Comparison of ENCODE assay signal across 8 cellular contexts in genomic region chr5:139968547-139969261, GRCh38.
A peak's percentile ranks its signal among the peaks of the same experiment; 100 is the strongest.
DNase-seq lines count a peak whose midpoint lies in the region; ATAC-seq and TF ChIP-seq lines count a peak whose summit lies in the region.

No MANE protein-coding gene starts in this region.

- no peak overlapping the region for H3K27ac Mint-ChIP-seq in GM23338
- no peak overlapping the region for H3K27ac Mint-ChIP-seq in activated T-helper 17 cell treated with anti-CD3 and anti-CD28 coated beads, Interleukin-2, amount 50 U/mL, for 72 hours

- peak; percentile 95 for DNase-seq in ELF-1 (ENCODE audit: low read depth, low spot score)
- DNase-seq in GM23338 (ENCODE audit: low spot score), result peak; percentile 95
- DNase-seq in RKO (ENCODE audit: low spot score), result peak; percentile 76
- peak; percentile 64 for DNase-seq in fibroblast of the aortic adventitia (ENCODE audit: low read depth)

- no peak overlapping the region for H3K4me2 ChIP-seq in GM23338

- H3K9ac ChIP-seq in subcutaneous abdominal adipose tissue (ENCODE audit: low read length in 5 of 5), result no peak overlapping the region

- no peak overlapping the region for H3K4me3 ChIP-seq in GM23338
- no peak overlapping the region for H3K4me3 ChIP-seq in fibroblast of the aortic adventitia (ENCODE audit: low read depth, low read length)
- H3K4me3 ChIP-seq in neutrophil (ENCODE audit: low read depth in 1 of 2, low read length in 1 of 2), result no peak overlapping the region
- H3K4me3 ChIP-seq in subcutaneous abdominal adipose tissue (ENCODE audit: low read depth in 1 of 5, low read length in 5 of 5), result peak overlapping the region in 1 of 5 donors; percentile 7

- no peaks in the 10 kb centered on the region for H3K36me3 ChIP-seq in GM23338 (ENCODE audit: insufficient read depth)
- no peaks in the 10 kb centered on the region for H3K36me3 ChIP-seq in neutrophil
- H3K36me3 ChIP-seq in subcutaneous abdominal adipose tissue (ENCODE audit: control insufficient read depth in 5 of 5, insufficient read depth in 5 of 5, low read length in 5 of 5), result no peaks in the 10 kb centered on the region

- H3K4me1 Mint-ChIP-seq in GM23338, result no peaks in the 10 kb centered on the region
- H3K4me1 Mint-ChIP-seq in activated T-helper 17 cell treated with anti-CD3 and anti-CD28 coated beads, Interleukin-2, amount 50 U/mL, for 72 hours, result no peaks in the 10 kb centered on the region

- ATAC-seq in GM23338, result peak; percentile 98
- ATAC-seq in activated T-helper 17 cell treated with anti-CD3 and anti-CD28 coated beads, Interleukin-2, amount 50 U/mL, for 72 hours (replicated peaks), result peak; percentile 99

- peak; percentile 98 to 100 for TF ChIP-seq CTCF in GM23338 (conservative IDR thresholded peaks at IDR 0.05; ENCODE audit: low read depth in 2 of 2)
- peak; percentile 100 for TF ChIP-seq CTCF in LNCAP (IDR thresholded peaks at IDR 0.05)
- peak; percentile 97 for TF ChIP-seq CTCF in fibroblast of the aortic adventitia (IDR thresholded peaks at IDR 0.05; ENCODE audit: insufficient read depth, low read length)
- TF ChIP-seq CTCF in neutrophil (IDR thresholded peaks at IDR 0.05), result peak; percentile 71

- H3K4me1 ChIP-seq in GM23338 (ENCODE audit: insufficient read depth), result no peaks in the 10 kb centered on the region
- H3K4me1 ChIP-seq in neutrophil (ENCODE audit: control insufficient read depth in 1 of 2, insufficient read depth in 1 of 2, low read depth in 1 of 2, low read length in 1 of 2), result peaks cover 0 to 22% of the 10 kb centered on the region in 2 experiments
- H3K4me1 ChIP-seq in subcutaneous abdominal adipose tissue (ENCODE audit: control insufficient read depth in 5 of 5, insufficient read depth in 5 of 5, low read length in 5 of 5), result peaks cover 3 to 33% (median 19%) of the 10 kb centered on the region in 5 donors

- H3K9me3 ChIP-seq in neutrophil, result no peaks in the 10 kb centered on the region
- no peaks in the 10 kb centered on the region for H3K9me3 ChIP-seq in subcutaneous abdominal adipose tissue (ENCODE audit: control insufficient read depth in 5 of 5, low read length in 5 of 5)

- no peaks in the 10 kb centered on the region for H3K79me2 ChIP-seq in GM23338 (replicated peaks; ENCODE audit: insufficient read depth)

- no peak overlapping the region; the same call in 1 of the 2 replicates for H2AFZ ChIP-seq in GM23338

- H3K27me3 Mint-ChIP-seq in GM23338 (ENCODE audit: insufficient read depth, low read depth, poor library complexity), result peaks cover 5% of the 10 kb centered on the region
- peaks cover 16% of the 10 kb centered on the region for H3K27me3 Mint-ChIP-seq in activated T-helper 17 cell treated with anti-CD3 and anti-CD28 coated beads, Interleukin-2, amount 50 U/mL, for 72 hours

- no peak overlapping the region for H3K27ac ChIP-seq in GM23338 (ENCODE audit: low read depth)
- no peak overlapping the region for H3K27ac ChIP-seq in neutrophil
- peak overlapping the region; percentile 66 for H3K27ac ChIP-seq in subcutaneous abdominal adipose tissue (ENCODE audit: low read depth, low read length)

- no peaks in the 10 kb centered on the region for H4K20me1 ChIP-seq in GM23338 (replicated peaks; ENCODE audit: insufficient read depth)

- H3K9me2 ChIP-seq in GM23338 (ENCODE audit: insufficient read depth), result no peaks in the 10 kb centered on the region

- H3K36me3 Mint-ChIP-seq in GM23338 (ENCODE audit: low read depth), result no peaks in the 10 kb centered on the region
- no peaks in the 10 kb centered on the region for H3K36me3 Mint-ChIP-seq in activated T-helper 17 cell treated with anti-CD3 and anti-CD28 coated beads, Interleukin-2, amount 50 U/mL, for 72 hours (ENCODE audit: low read depth)

- no peaks in the 10 kb centered on the region for H3F3A ChIP-seq in GM23338 (replicated peaks; ENCODE audit: low read depth)

- H3K9me3 Mint-ChIP-seq in GM23338, result no peaks in the 10 kb centered on the region
- H3K9me3 Mint-ChIP-seq in activated T-helper 17 cell treated with anti-CD3 and anti-CD28 coated beads, Interleukin-2, amount 50 U/mL, for 72 hours, result no peaks in the 10 kb centered on the region

- H3K4me3 Mint-ChIP-seq in GM23338, result no peak overlapping the region
- H3K4me3 Mint-ChIP-seq in activated T-helper 17 cell treated with anti-CD3 and anti-CD28 coated beads, Interleukin-2, amount 50 U/mL, for 72 hours, result no peak overlapping the region

- peaks cover 11% of the 10 kb centered on the region for H3K27me3 ChIP-seq in GM23338 (ENCODE audit: insufficient read depth)
- H3K27me3 ChIP-seq in neutrophil, result peaks cover 39% of the 10 kb centered on the region
- no peaks in the 10 kb centered on the region for H3K27me3 ChIP-seq in subcutaneous abdominal adipose tissue (ENCODE audit: control insufficient read depth in 5 of 5, insufficient read depth in 4 of 5, low read length in 5 of 5)

TF ChIP-seq in GM23338, 12 proteins besides CTCF, POLR2A, EP300 and RAD21 (continues in another document):
- TF ChIP-seq CREB1 (CRISPR knock-in tag; IDR thresholded peaks at IDR 0.05; ENCODE audit: low read depth), result peak; percentile 53; the same call in 1 of the 2 replicates
- TF ChIP-seq, protein P1, sequence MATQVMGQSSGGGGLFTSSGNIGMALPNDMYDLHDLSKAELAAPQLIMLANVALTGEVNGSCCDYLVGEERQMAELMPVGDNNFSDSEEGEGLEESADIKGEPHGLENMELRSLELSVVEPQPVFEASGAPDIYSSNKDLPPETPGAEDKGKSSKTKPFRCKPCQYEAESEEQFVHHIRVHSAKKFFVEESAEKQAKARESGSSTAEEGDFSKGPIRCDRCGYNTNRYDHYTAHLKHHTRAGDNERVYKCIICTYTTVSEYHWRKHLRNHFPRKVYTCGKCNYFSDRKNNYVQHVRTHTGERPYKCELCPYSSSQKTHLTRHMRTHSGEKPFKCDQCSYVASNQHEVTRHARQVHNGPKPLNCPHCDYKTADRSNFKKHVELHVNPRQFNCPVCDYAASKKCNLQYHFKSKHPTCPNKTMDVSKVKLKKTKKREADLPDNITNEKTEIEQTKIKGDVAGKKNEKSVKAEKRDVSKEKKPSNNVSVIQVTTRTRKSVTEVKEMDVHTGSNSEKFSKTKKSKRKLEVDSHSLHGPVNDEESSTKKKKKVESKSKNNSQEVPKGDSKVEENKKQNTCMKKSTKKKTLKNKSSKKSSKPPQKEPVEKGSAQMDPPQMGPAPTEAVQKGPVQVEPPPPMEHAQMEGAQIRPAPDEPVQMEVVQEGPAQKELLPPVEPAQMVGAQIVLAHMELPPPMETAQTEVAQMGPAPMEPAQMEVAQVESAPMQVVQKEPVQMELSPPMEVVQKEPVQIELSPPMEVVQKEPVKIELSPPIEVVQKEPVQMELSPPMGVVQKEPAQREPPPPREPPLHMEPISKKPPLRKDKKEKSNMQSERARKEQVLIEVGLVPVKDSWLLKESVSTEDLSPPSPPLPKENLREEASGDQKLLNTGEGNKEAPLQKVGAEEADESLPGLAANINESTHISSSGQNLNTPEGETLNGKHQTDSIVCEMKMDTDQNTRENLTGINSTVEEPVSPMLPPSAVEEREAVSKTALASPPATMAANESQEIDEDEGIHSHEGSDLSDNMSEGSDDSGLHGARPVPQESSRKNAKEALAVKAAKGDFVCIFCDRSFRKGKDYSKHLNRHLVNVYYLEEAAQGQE (IDR thresholded peaks at IDR 0.05; ENCODE audit: unreplicated experiment), result no peak
